8 cellular contexts compared by ENCODE assay signal in the genomic region with DNA sequence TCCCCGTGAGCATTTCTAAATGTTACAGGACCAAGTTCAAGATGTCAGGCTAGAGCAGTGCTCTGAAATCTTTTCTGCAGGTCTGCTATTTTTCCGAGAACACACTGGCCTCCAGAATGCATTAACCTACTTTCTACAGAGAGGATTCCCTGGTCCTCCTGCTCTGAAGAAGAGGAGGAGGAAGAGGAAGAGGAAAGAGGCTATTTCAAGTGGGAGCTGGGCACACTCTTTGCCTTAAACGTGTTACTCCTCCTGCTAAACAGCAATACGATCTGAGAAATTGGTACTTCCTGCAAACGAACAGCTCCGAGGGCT.
A peak's percentile ranks its signal among the peaks of the same experiment; 100 is the strongest.
DNase-seq lines count a peak whose midpoint lies in the region; ATAC-seq and TF ChIP-seq lines count a peak whose summit lies in the region.

No MANE protein-coding gene starts in this region.

- CTCF ChIA-PET in SK-N-SH (lab: Yijun Ruan, JAX): interaction anchor here (1.1 to 2.9 kb wide), 8 partner anchors 9 to 802 kb away, joined by 3 to 8 read pairs (median 4); no protein-coding TSS in a partner anchor

- DNase-seq in GM03348 (ENCODE audit: low spot score) (peak; percentile 51), SK-N-SH (no peak), fibroblast of lung (ENCODE audit: low read depth in 2 of 2) (peak; percentile 30 to 51), SKM-1 (lab: John Stamatoyannopoulos, UW; ENCODE audit: unreplicated experiment) (no peak)
- DNase-seq in activated CD4-positive, alpha-beta T cell treated with anti-CD3 and anti-CD28 coated beads, Interleukin-2, amount 50 U/mL, for 48 hours: no peak

- peak overlapping the region in 1 of 2 experiments; percentile 63; a peak in 2 of 4 replicates for H3K27ac ChIP-seq in SK-N-SH (ENCODE audit: low read depth in 2 of 2, low read length in 1 of 2)
- no peak overlapping the region for H3K27ac ChIP-seq in fibroblast of lung (ENCODE audit: insufficient read depth, low read length)
- H3K27ac ChIP-seq in rectal smooth muscle tissue (ENCODE audit: low read depth, low read length): no peak overlapping the region

- H4K20me1 ChIP-seq in SK-N-SH (ENCODE audit: insufficient read depth) (no peaks in the 10 kb centered on the region), fibroblast of lung (ENCODE audit: control insufficient read depth, extremely low read depth, insufficient read depth, low read length) (no peaks in the 10 kb centered on the region)

- no peak for TF ChIP-seq CTCF in SK-N-SH (IDR thresholded peaks at IDR 0.05)
- no peak for TF ChIP-seq CTCF in fibroblast of lung (conservative IDR thresholded peaks at IDR 0.05 in 1 of 2, IDR thresholded peaks at IDR 0.05 in 1 of 2; ENCODE audit: low read depth in 1 of 2, low read length in 2 of 2)

- H3F3A ChIP-seq in SK-N-SH (replicated peaks; ENCODE audit: insufficient read depth): no peaks in the 10 kb centered on the region

- H3K36me3 ChIP-seq in SK-N-SH (replicated peaks in 1 of 2; ENCODE audit: control insufficient read depth in 1 of 2, insufficient read depth in 2 of 2, low read length in 1 of 2) (no peaks in the 10 kb centered on the region), fibroblast of lung (ENCODE audit: control insufficient read depth, insufficient read depth, low read length) (no peaks in the 10 kb centered on the region), rectal smooth muscle tissue (ENCODE audit: control insufficient read depth, insufficient read depth, low read length) (no peaks in the 10 kb centered on the region)

- peak overlapping the region; percentile 25; the same call in 1 of the 2 replicates for H3K9ac ChIP-seq in SK-N-SH
- no peak overlapping the region for H3K9ac ChIP-seq in fibroblast of lung (ENCODE audit: insufficient read depth, low read length)
- no peak overlapping the region for H3K9ac ChIP-seq in rectal smooth muscle tissue (ENCODE audit: low read length)

- H3K4me1 ChIP-seq in SK-N-SH (ENCODE audit: control insufficient read depth in 1 of 2, insufficient read depth in 2 of 2, low read depth in 1 of 2, low read length in 1 of 2) (no peaks in the 10 kb centered on the region; a peak in 2 of 4 replicates), fibroblast of lung (ENCODE audit: control insufficient read depth, extremely low read depth, insufficient read depth, low read length) (no peaks in the 10 kb centered on the region), rectal smooth muscle tissue (ENCODE audit: control insufficient read depth, insufficient read depth, low read length) (no peaks in the 10 kb centered on the region)

- H3K27me3 ChIP-seq in SK-N-SH (ENCODE audit: insufficient read depth) (peaks cover 8% of the 10 kb centered on the region; the same call in 1 of the 2 replicates), fibroblast of lung (ENCODE audit: control insufficient read depth, insufficient read depth, low read length) (peaks cover 44% of the 10 kb centered on the region), rectal smooth muscle tissue (ENCODE audit: control insufficient read depth, insufficient read depth, low read length) (peaks cover 4% of the 10 kb centered on the region)

- peak overlapping the region; percentile 96 for H3K4me2 ChIP-seq in SK-N-SH
- H3K4me2 ChIP-seq in fibroblast of lung (ENCODE audit: extremely low read depth, insufficient read depth, low read length): peak overlapping the region; percentile 5

- 9% methylated on average over 6 of the region's 6 CpGs for WGBS in SK-N-SH (ENCODE audit: low lambda C conversion rate)

- H3K4me3 ChIP-seq in SK-N-SH (ENCODE audit: low read depth in 2 of 2, low read length in 1 of 2) (peak overlapping the region; percentile 54 to 68), fibroblast of lung (replicated peaks in 1 of 4; ENCODE audit: control extremely low read depth in 1 of 4, insufficient read depth in 1 of 4, low read depth in 3 of 4, low read length in 4 of 4) (peak overlapping the region; percentile 28 to 73 (median 46)), rectal smooth muscle tissue (ENCODE audit: low read length) (peak overlapping the region; percentile 64)

- no peaks in the 10 kb centered on the region for H3K9me2 ChIP-seq in SK-N-SH

- POLR2A ChIA-PET in SK-N-SH (lab: Yijun Ruan, JAX): interaction anchor here (0.6 kb wide), 1 partner anchor 62 kb away, joined by 3 read pairs; no protein-coding TSS in a partner anchor

- TF ChIP-seq RAD21 in SK-N-SH (IDR thresholded peaks at IDR 0.05; ENCODE audit: low read length): no peak

- TF ChIP-seq EP300 in SK-N-SH (IDR thresholded peaks at IDR 0.05; ENCODE audit: borderline replicate concordance in 1 of 2, low read depth in 1 of 2, low read length in 1 of 2): no peak

- H3K9me3 ChIP-seq in SK-N-SH: no peaks in the 10 kb centered on the region
- no peaks in the 10 kb centered on the region for H3K9me3 ChIP-seq in fibroblast of lung (ENCODE audit: control insufficient read depth, insufficient read depth, low read depth, low read length)

- H2AFZ ChIP-seq in SK-N-SH (ENCODE audit: low read depth): peak overlapping the region; percentile 91
- H2AFZ ChIP-seq in fibroblast of lung (ENCODE audit: low read length): peak overlapping the region; percentile 65

- H3K79me2 ChIP-seq in SK-N-SH (ENCODE audit: insufficient read depth) (no peaks in the 10 kb centered on the region), fibroblast of lung (ENCODE audit: control insufficient read depth, insufficient read depth, low read length) (no peaks in the 10 kb centered on the region)

- ATAC-seq in HG03432 (IDR thresholded peaks at IDR 0.05; ENCODE audit: unreplicated experiment) (no peak), GM19395 (IDR thresholded peaks at IDR 0.05; ENCODE audit: unreplicated experiment) (no peak)

TF ChIP-seq in SK-N-SH, 30 proteins besides CTCF, POLR2A, EP300 and RAD21:
- TF ChIP-seq FOXJ3 (CRISPR knock-in tag; IDR thresholded peaks at IDR 0.05): no peak
- TF ChIP-seq SMC3 (IDR thresholded peaks at IDR 0.05; ENCODE audit: low read depth, low read length): no peak
- no peak for TF ChIP-seq GATA2 (CRISPR knock-in tag; IDR thresholded peaks at IDR 0.05)
- TF ChIP-seq, protein P1, sequence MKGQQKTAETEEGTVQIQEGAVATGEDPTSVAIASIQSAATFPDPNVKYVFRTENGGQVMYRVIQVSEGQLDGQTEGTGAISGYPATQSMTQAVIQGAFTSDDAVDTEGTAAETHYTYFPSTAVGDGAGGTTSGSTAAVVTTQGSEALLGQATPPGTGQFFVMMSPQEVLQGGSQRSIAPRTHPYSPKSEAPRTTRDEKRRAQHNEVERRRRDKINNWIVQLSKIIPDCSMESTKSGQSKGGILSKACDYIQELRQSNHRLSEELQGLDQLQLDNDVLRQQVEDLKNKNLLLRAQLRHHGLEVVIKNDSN (IDR thresholded peaks at IDR 0.05; ENCODE audit: borderline replicate concordance, low read depth): no peak
- no peak for TF ChIP-seq FOXM1 (IDR thresholded peaks at IDR 0.05; ENCODE audit: low read depth)
- TF ChIP-seq ELF1 (IDR thresholded peaks at IDR 0.05): no peak
- TF ChIP-seq MEF2A (IDR thresholded peaks at IDR 0.05; ENCODE audit: borderline replicate concordance, low read depth): no peak
- TF ChIP-seq, protein P2, sequence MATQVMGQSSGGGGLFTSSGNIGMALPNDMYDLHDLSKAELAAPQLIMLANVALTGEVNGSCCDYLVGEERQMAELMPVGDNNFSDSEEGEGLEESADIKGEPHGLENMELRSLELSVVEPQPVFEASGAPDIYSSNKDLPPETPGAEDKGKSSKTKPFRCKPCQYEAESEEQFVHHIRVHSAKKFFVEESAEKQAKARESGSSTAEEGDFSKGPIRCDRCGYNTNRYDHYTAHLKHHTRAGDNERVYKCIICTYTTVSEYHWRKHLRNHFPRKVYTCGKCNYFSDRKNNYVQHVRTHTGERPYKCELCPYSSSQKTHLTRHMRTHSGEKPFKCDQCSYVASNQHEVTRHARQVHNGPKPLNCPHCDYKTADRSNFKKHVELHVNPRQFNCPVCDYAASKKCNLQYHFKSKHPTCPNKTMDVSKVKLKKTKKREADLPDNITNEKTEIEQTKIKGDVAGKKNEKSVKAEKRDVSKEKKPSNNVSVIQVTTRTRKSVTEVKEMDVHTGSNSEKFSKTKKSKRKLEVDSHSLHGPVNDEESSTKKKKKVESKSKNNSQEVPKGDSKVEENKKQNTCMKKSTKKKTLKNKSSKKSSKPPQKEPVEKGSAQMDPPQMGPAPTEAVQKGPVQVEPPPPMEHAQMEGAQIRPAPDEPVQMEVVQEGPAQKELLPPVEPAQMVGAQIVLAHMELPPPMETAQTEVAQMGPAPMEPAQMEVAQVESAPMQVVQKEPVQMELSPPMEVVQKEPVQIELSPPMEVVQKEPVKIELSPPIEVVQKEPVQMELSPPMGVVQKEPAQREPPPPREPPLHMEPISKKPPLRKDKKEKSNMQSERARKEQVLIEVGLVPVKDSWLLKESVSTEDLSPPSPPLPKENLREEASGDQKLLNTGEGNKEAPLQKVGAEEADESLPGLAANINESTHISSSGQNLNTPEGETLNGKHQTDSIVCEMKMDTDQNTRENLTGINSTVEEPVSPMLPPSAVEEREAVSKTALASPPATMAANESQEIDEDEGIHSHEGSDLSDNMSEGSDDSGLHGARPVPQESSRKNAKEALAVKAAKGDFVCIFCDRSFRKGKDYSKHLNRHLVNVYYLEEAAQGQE (IDR thresholded peaks at IDR 0.05; ENCODE audit: low read depth, low read length): no peak
- no peak for TF ChIP-seq MXI1 (IDR thresholded peaks at IDR 0.05; ENCODE audit: low read depth, low read length)
- TF ChIP-seq CHD2 (IDR thresholded peaks at IDR 0.05; ENCODE audit: low read length, partially characterized antibody): no peak
- no peak for TF ChIP-seq JUND (IDR thresholded peaks at IDR 0.05)
- TF ChIP-seq, protein P3, sequence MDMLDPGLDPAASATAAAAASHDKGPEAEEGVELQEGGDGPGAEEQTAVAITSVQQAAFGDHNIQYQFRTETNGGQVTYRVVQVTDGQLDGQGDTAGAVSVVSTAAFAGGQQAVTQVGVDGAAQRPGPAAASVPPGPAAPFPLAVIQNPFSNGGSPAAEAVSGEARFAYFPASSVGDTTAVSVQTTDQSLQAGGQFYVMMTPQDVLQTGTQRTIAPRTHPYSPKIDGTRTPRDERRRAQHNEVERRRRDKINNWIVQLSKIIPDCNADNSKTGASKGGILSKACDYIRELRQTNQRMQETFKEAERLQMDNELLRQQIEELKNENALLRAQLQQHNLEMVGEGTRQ (IDR thresholded peaks at IDR 0.05; ENCODE audit: borderline replicate concordance, low read depth, low read length): no peak
- TF ChIP-seq TEAD4 (IDR thresholded peaks at IDR 0.05; ENCODE audit: borderline replicate concordance, insufficient read depth): no peak
- no peak for TF ChIP-seq SIN3A (IDR thresholded peaks at IDR 0.05; ENCODE audit: borderline replicate concordance, low read depth, low read length)
- TF ChIP-seq NRF1 (IDR thresholded peaks at IDR 0.05; ENCODE audit: low read depth, low read length): no peak

Comparison
In these comparisons a context has a peak if more than half of its experiments do, and no peak if none do; other contexts are left out.
1. DNase-seq: peak in GM03348 (single experiment) and fibroblast of lung (2 of 2); none in SK-N-SH (single experiment), SKM-1 (single experiment) and activated CD4-positive, alpha-beta T cell treated with anti-CD3 and anti-CD28 coated beads, Interleukin-2, amount 50 U/mL, for 48 hours (0 of 2).
2. Peak in every context shown above with its lines, with median percentiles within 50 percentile points of each other: H3K4me3 ChIP-seq.